9 cellular contexts compared by ENCODE assay signal in the genomic region with DNA sequence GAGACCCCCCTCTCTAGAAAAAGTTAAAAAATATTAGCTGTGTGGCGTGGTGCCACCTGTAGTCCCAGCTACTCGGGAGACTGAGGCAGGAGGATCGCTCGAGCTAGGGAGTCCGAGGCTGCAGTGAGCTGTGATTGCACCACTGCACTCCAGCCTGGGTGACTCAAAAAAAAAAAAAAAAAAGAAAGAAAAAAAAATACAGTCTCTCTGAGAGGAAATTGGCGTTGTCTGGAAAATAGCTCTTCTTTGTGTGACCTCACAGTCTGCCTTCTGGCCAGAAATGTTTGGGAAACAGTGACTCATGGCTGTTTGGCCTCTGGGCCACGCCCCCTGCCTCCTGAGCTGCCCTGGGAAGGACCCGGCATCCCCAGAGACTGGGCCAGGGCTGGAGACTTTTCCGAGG. TPM values are rescaled to one million over a fixed set of nuclear protein-coding genes. Genes with fewer than 3 reads are reported as not detected.
DNase-seq lines count a peak whose midpoint lies in the region; ATAC-seq, FAIRE-seq and TF ChIP-seq lines count a peak whose summit lies in the region.
"Had no signal": no experiment of that assay in that cellular context is flagged by ENCODE, and none has a peak within 500 bp of the region (broad histone marks: within the 10 kb centered on the region; RNA-seq: fewer than 3 reads in every experiment).

No MANE protein-coding gene starts in this region.

- 69 to 70% methylated on average over 9 of the region's 9 CpGs for WGBS in pancreas, 2 donors

- TF ChIP-seq CTCF in pancreas (IDR thresholded peaks at IDR 0.05) (no peak), D721Med (IDR thresholded peaks at IDR 0.05; ENCODE audit: insufficient read depth, missing control alignments) (no peak)

- peak overlapping the region in 2 of 4 donors; percentile 74 to 84 for H3K27ac ChIP-seq in pancreas

- FAIRE-seq in frontal cortex (lab: Jason Lieb, UNC), result peak; percentile 23
- FAIRE-seq in pancreas (lab: Jason Lieb, UNC), result peak; percentile 95
- FAIRE-seq in D721Med (lab: Jason Lieb, UNC), result no peak
- FAIRE-seq: A204.1 had no signal

- H3K4me1 ChIP-seq in pancreas, result peaks cover 0 to 12% (median 0%) of the 10 kb centered on the region in 3 donors

- H3K9me3 ChIP-seq in pancreas, result no peaks in the 10 kb centered on the region

- peak; percentile 27 to 96 (median 84) for ATAC-seq in pancreas
- ATAC-seq in HG02588 (IDR thresholded peaks at IDR 0.05; ENCODE audit: unreplicated experiment), result no peak
- no peak for ATAC-seq in HG03139 (IDR thresholded peaks at IDR 0.05; ENCODE audit: unreplicated experiment)

- no peaks in the 10 kb centered on the region for H3K27me3 ChIP-seq in pancreas

- DNase-seq in NCI-H2029 (lab: John Stamatoyannopoulos, UW) (peak; percentile 43), NCI-H2029 treated with DMSO at 0.1 percent for 48 hours (lab: John Stamatoyannopoulos, UW) (no peak), T1000 (lab: John Stamatoyannopoulos, UW) (peak; percentile 86), frontal cortex (ENCODE audit: low spot score in 2 of 2) (peak; percentile 58 to 65), pancreas (peak in 5 of 6 donors; percentile 57 to 83 (median 76)), D721Med (ENCODE audit: insufficient read length, low spot score) (no peak)

- no peak overlapping the region for H3K4me3 ChIP-seq in pancreas

- no peaks in the 10 kb centered on the region for H3K36me3 ChIP-seq in pancreas

- intact Hi-C loops in pancreas (cut with DNase I), result no loop called here

RNA-seq across cellular contexts. Expression of a gene that starts 10.7 kb away (rescaled TPM):
- total RNA-seq in frontal cortex, result 49.3 TPM
- 10 to 100 TPM in 5 of 6 donors, 1 to 10 TPM in 1; 8.8 to 18.0 (median 11.0) TPM for total RNA-seq in pancreas
- 10 to 100 TPM; 17.1 to 22.6 TPM for polyA plus RNA-seq in pancreas

RNA-seq across cellular contexts. Expression of a gene that starts 21.0 kb away (rescaled TPM):
- total RNA-seq in frontal cortex, result 66.4 TPM
- total RNA-seq in pancreas, result 10 to 100 TPM; 44.5 to 88.3 (median 66.6) TPM
- 10 to 100 TPM; 52.5 to 90.1 TPM for polyA plus RNA-seq in pancreas

RNA-seq across cellular contexts. Expression of a gene that starts 33.7 kb away (rescaled TPM):
- 90.5 TPM for total RNA-seq in frontal cortex
- total RNA-seq in pancreas, result 10 to 100 TPM; 52.1 to 75.2 (median 56.8) TPM
- 100 to 1,000 TPM in 1 of 2 donors, 10 to 100 TPM in 1; 84.6 to 107 TPM for polyA plus RNA-seq in pancreas

RNA-seq across cellular contexts. Expression of a gene that starts 59.9 kb away (rescaled TPM):
- total RNA-seq in frontal cortex, result 0.82 TPM
- total RNA-seq in pancreas, result 10 to 100 TPM in 4 of 6 donors, 1 to 10 TPM in 2; 2.8 to 82.8 (median 22.5) TPM
- 100 to 1,000 TPM in 1 of 2 donors, 10 to 100 TPM in 1; 95.0 to 169 TPM for polyA plus RNA-seq in pancreas

Comparison
In these comparisons a context has a peak if more than half of its experiments do, and no peak if none do; other contexts are left out.
1. DNase-seq: peak in NCI-H2029 (single experiment), T1000 (single experiment), frontal cortex (2 of 2) and pancreas (5 of 6); none in NCI-H2029 treated with DMSO at 0.1 percent for 48 hours (single experiment) and D721Med (single experiment).
2. ATAC-seq: peak in pancreas (4 of 4); none in HG02588 (single experiment) and HG03139 (single experiment).